2 cellular contexts compared by ENCODE assay signal in the genomic region with DNA sequence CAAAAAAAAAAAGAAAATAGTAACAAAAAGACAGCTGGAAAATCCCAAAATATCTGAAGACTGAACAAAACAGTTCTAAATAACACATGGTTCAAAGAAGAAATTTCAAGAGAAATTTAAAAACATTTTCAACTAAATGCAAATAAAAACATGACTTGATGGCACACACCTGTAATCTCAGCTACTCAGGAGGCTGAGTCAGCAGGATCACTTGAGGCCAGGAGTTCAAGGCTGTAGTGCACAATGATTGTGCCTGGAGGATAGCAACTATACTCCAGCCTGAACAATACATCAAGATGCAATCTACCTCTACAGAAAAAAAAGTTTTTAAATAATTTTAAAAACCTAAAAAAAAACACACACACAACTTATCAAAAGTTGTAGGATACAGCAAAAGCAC.
TF ChIP-seq lines count a peak whose summit lies in the region.

No MANE protein-coding gene starts in this region.

TF ChIP-seq in IMR-90, 13 proteins besides CTCF, POLR2A, EP300 and RAD21:
- TF ChIP-seq MAFK (IDR thresholded peaks at IDR 0.05; ENCODE audit: low read depth, low read length) (0 out of 2 replicates have a peak, but pooled peaks have one; percentile 18), SMC3 (IDR thresholded peaks at IDR 0.05; ENCODE audit: low read depth, low read length) (no peak)

TF ChIP-seq in K562, 482 proteins besides CTCF, POLR2A, EP300 and RAD21:
- TF ChIP-seq ZNF316 (IDR thresholded peaks at IDR 0.05) (peak; percentile 76), MAFF (IDR thresholded peaks at IDR 0.05; ENCODE audit: low read length) (peak; percentile 41), EGR1 (conservative IDR thresholded peaks at IDR 0.05) (no peak), CBFA2T3 (IDR thresholded peaks at IDR 0.05) (0 out of 2 replicates have a peak, but pooled peaks have one; percentile 13), C11orf30 (IDR thresholded peaks at IDR 0.05; ENCODE audit: low read depth) (peak; percentile 52), MAFG (tag; conservative IDR thresholded peaks at IDR 0.05) (peak; percentile 32; the same call in 1 of the 2 replicates), ELF4 (CRISPR knock-in tag; IDR thresholded peaks at IDR 0.05) (no peak)
TF ChIP-seq in K562: peak in this region for 5.
